In genomic region chr17:43986225-43986981, GRCh38 we compare ENCODE assay signal across 19 cellular contexts. TPM values are rescaled to one million over a fixed set of nuclear protein-coding genes. Genes with fewer than 3 reads are reported as not detected.
"Had no signal": no experiment of that assay in that cellular context is flagged by ENCODE, and none has a peak within 500 bp of the region (broad histone marks: within the 10 kb centered on the region; RNA-seq: fewer than 3 reads in every experiment).

No MANE protein-coding gene starts in this region.

- H3K9me3 ChIP-seq: mucosa of descending colon, transverse colon had no signal

- H3K36me3 ChIP-seq: brain microvascular endothelial cell, transverse colon had no signal

- H3K4me3 Mint-ChIP-seq: activated CD4-positive, alpha-beta T cell treated with anti-CD3 and anti-CD28 coated beads, Interleukin-2, amount 10 ng/mL, durations not matched to agents 24 days and 14 days; activated T-helper 17 cell treated with anti-CD3 and anti-CD28 coated beads, Interleukin-2, amount 50 U/mL, for 72 hours; dendritic cell treated with granulocyte-macrophage colony-stimulating factor and Interleukin-4, amounts not matched to agents 40 ng/mL and 50 ng/mL, for 4 days; effector memory CD8-positive, alpha-beta T cell; naive thymus-derived CD8-positive, alpha-beta T cell; stimulated activated naive B cell treated with anti-CD40 and anti-IgM and Interleukin-4, amounts not matched to agents 10 μg/mL and 1 μg/mL and 100 μg/mL, for 72 hours; T-helper 2 cell treated with Interferon-gamma antibody and Interleukin-4, amounts not matched to agents 5 μg/mL and 100 μg/mL, for 36 hours had no signal

- H3K27ac Mint-ChIP-seq: activated CD4-positive, alpha-beta T cell treated with anti-CD3 and anti-CD28 coated beads, Interleukin-2, amount 10 ng/mL, durations not matched to agents 24 days and 14 days; activated T-helper 17 cell treated with anti-CD3 and anti-CD28 coated beads, Interleukin-2, amount 50 U/mL, for 72 hours; dendritic cell treated with granulocyte-macrophage colony-stimulating factor and Interleukin-4, amounts not matched to agents 40 ng/mL and 50 ng/mL, for 4 days; effector memory CD8-positive, alpha-beta T cell; naive thymus-derived CD8-positive, alpha-beta T cell; progenitor cell of endocrine pancreas; stimulated activated naive B cell treated with anti-CD40 and anti-IgM and Interleukin-4, amounts not matched to agents 10 μg/mL and 1 μg/mL and 100 μg/mL, for 72 hours; T-helper 2 cell treated with Interferon-gamma antibody and Interleukin-4, amounts not matched to agents 5 μg/mL and 100 μg/mL, for 36 hours had no signal

- DNase-seq: activated CD4-positive, alpha-beta T cell treated with anti-CD3 and anti-CD28 coated beads, Interleukin-2, amount 10 ng/mL, durations not matched to agents 24 days and 14 days; activated CD4-positive, CD25-positive, alpha-beta regulatory T cell; activated naive CD4-positive, alpha-beta T cell treated with Interleukin-2 at 50 U/mL for 16 hours; brain microvascular endothelial cell; cerebellar nuclear complex; effector memory CD8-positive, alpha-beta T cell; foreskin melanocyte; mucosa of descending colon; naive thymus-derived CD8-positive, alpha-beta T cell; stimulated activated naive B cell treated with anti-CD40 and anti-IgM and Interleukin-4, amounts not matched to agents 10 μg/mL and 1 μg/mL and 100 μg/mL, for 72 hours; transverse colon had no signal

- ATAC-seq: activated T-helper 17 cell treated with anti-CD3 and anti-CD28 coated beads, Interleukin-2, amount 50 U/mL, for 72 hours; effector memory CD8-positive, alpha-beta T cell; left lobe of liver; mucosa of descending colon; naive thymus-derived CD8-positive, alpha-beta T cell; stimulated activated naive B cell treated with anti-CD40 and anti-IgM and Interleukin-4, amounts not matched to agents 10 μg/mL and 1 μg/mL and 100 μg/mL, for 72 hours had no signal

- H3K4me1 Mint-ChIP-seq: activated T-helper 17 cell treated with anti-CD3 and anti-CD28 coated beads, Interleukin-2, amount 50 U/mL, for 72 hours had no signal

- H3K27ac ChIP-seq: brain microvascular endothelial cell, transverse colon had no signal

- H3K36me3 Mint-ChIP-seq: naive thymus-derived CD8-positive, alpha-beta T cell; stimulated activated naive B cell treated with anti-CD40 and anti-IgM and Interleukin-4, amounts not matched to agents 10 μg/mL and 1 μg/mL and 100 μg/mL, for 72 hours had no signal

- H3K9me3 Mint-ChIP-seq: activated CD4-positive, alpha-beta T cell treated with anti-CD3 and anti-CD28 coated beads, Interleukin-2, amount 10 ng/mL, durations not matched to agents 24 days and 14 days; activated T-helper 17 cell treated with anti-CD3 and anti-CD28 coated beads, Interleukin-2, amount 50 U/mL, for 72 hours; dendritic cell treated with granulocyte-macrophage colony-stimulating factor and Interleukin-4, amounts not matched to agents 40 ng/mL and 50 ng/mL, for 4 days; effector memory CD8-positive, alpha-beta T cell; naive thymus-derived CD8-positive, alpha-beta T cell; stimulated activated naive B cell treated with anti-CD40 and anti-IgM and Interleukin-4, amounts not matched to agents 10 μg/mL and 1 μg/mL and 100 μg/mL, for 72 hours; T-helper 2 cell treated with Interferon-gamma antibody and Interleukin-4, amounts not matched to agents 5 μg/mL and 100 μg/mL, for 36 hours had no signal

- H3K4me3 ChIP-seq: mucosa of descending colon, transverse colon had no signal

RNA-seq across cellular contexts. Expression of gene PYY, which starts 32.7 kb away (rescaled TPM):
- total RNA-seq: activated CD4-positive, alpha-beta T cell treated with anti-CD3 and anti-CD28 coated beads, Interleukin-2, amount 10 ng/mL, durations not matched to agents 24 days and 14 days; activated CD8-positive, alpha-beta memory T cell treated with anti-CD3 and anti-CD28 coated beads for 36 hours; activated T-helper 17 cell treated with anti-CD3 and anti-CD28 coated beads, Interleukin-2, amount 50 U/mL, for 72 hours; left lobe of liver; naive thymus-derived CD8-positive, alpha-beta T cell; subcutaneous adipose tissue had no signal
- polyA plus RNA-seq: keratinocyte; naive thymus-derived CD8-positive, alpha-beta T cell had no signal

RNA-seq across cellular contexts. Expression of gene PPY, which starts 44.1 kb away (rescaled TPM):
- total RNA-seq: activated CD4-positive, alpha-beta T cell treated with anti-CD3 and anti-CD28 coated beads, Interleukin-2, amount 10 ng/mL, durations not matched to agents 24 days and 14 days; activated CD8-positive, alpha-beta memory T cell treated with anti-CD3 and anti-CD28 coated beads for 36 hours; left lobe of liver; naive thymus-derived CD8-positive, alpha-beta T cell; progenitor cell of endocrine pancreas; subcutaneous adipose tissue; transverse colon had no signal
- polyA plus RNA-seq: keratinocyte; naive thymus-derived CD8-positive, alpha-beta T cell had no signal
